ENCODE assay signal across 1 cellular context in genomic region chr7:44490351-44491200, GRCh38.
TF ChIP-seq lines count a peak whose summit lies in the region.

TSS of gene NUDCD3 (minus strand) at chr7:44490658. CDS start at chr7:44490600, 58 bp downstream.

TF ChIP-seq in HepG2, 621 proteins besides CTCF, POLR2A, EP300 and RAD21 (continued from another document and continues in another):
- TF ChIP-seq ZBTB26 (CRISPR knock-in tag; IDR thresholded peaks at IDR 0.05; ENCODE audit: borderline replicate concordance) (0 out of 2 replicates have a peak, but pooled peaks have one; percentile 43), ZNF687 (CRISPR knock-in tag; IDR thresholded peaks at IDR 0.05) (peak; percentile 97), ISX (CRISPR knock-in tag; conservative IDR thresholded peaks at IDR 0.05) (no peak), ZNF800 (CRISPR knock-in tag; IDR thresholded peaks at IDR 0.05) (0 out of 2 replicates have a peak, but pooled peaks have one; percentile 12), CBFB (CRISPR knock-in tag; IDR thresholded peaks at IDR 0.05) (no peak; the same call in 1 of the 2 replicates), SAFB2 (CRISPR knock-in tag; IDR thresholded peaks at IDR 0.05; ENCODE audit: borderline replicate concordance, low read depth) (no peak), AKNA (CRISPR knock-in tag; IDR thresholded peaks at IDR 0.05; ENCODE audit: borderline replicate concordance) (no peak), HES4 (CRISPR knock-in tag; IDR thresholded peaks at IDR 0.05; ENCODE audit: borderline replicate concordance) (peak; percentile 85), ZC3H13 (CRISPR knock-in tag; IDR thresholded peaks at IDR 0.05) (peak; percentile 59), AGO2 (optimal IDR thresholded peaks at IDR 0.05; ENCODE audit: low read depth, low read length) (peak; percentile 80), NRL (CRISPR knock-in tag; IDR thresholded peaks at IDR 0.05; ENCODE audit: borderline replicate concordance) (no peak; the same call in 1 of the 2 replicates), ZFYVE20 (CRISPR knock-in tag; IDR thresholded peaks at IDR 0.05; ENCODE audit: borderline replicate concordance, low read depth) (no peak), NFYC (CRISPR knock-in tag; IDR thresholded peaks at IDR 0.05) (peak; percentile 47; the same call in 1 of the 2 replicates), ZSCAN31 (CRISPR knock-in tag; IDR thresholded peaks at IDR 0.05; ENCODE audit: low read depth) (peak; percentile 84; the same call in 1 of the 2 replicates), NFE2L2 (IDR thresholded peaks at IDR 0.05; ENCODE audit: low read length) (no peak), GPN1 (CRISPR knock-in tag; IDR thresholded peaks at IDR 0.05; ENCODE audit: borderline replicate concordance) (no peak), ZNF24 (IDR thresholded peaks at IDR 0.05) (no peak), ZBTB2 (CRISPR knock-in tag; IDR thresholded peaks at IDR 0.05; ENCODE audit: low read depth) (peak; percentile 69), SP2 (CRISPR knock-in tag; IDR thresholded peaks at IDR 0.05) (peak; percentile 66), ZNF652 (CRISPR knock-in tag; IDR thresholded peaks at IDR 0.05; ENCODE audit: borderline replicate concordance, low read depth) (no peak), MAFK (conservative IDR thresholded peaks at IDR 0.05 in 1 of 2, IDR thresholded peaks at IDR 0.05 in 1 of 2; ENCODE audit: low read length in 2 of 2) (no peak), NFATC3 (CRISPR knock-in tag; IDR thresholded peaks at IDR 0.05) (0 out of 2 replicates have a peak, but pooled peaks have one; percentile 37), ZBTB7B (CRISPR knock-in tag; IDR thresholded peaks at IDR 0.05) (no peak; the same call in 1 of the 2 replicates), TFAP4 (IDR thresholded peaks at IDR 0.05; ENCODE audit: borderline replicate concordance, low read depth) (peak; percentile 16; the same call in 1 of the 2 replicates), HNRNPH1 (optimal IDR thresholded peaks at IDR 0.05; ENCODE audit: low read depth, low read length) (no peak), DRAP1 (CRISPR knock-in tag; IDR thresholded peaks at IDR 0.05) (0 out of 2 replicates have a peak, but pooled peaks have one; percentile 21), ZNF646 (CRISPR knock-in tag; IDR thresholded peaks at IDR 0.05) (peak; percentile 53), ZNF547 (CRISPR knock-in tag; IDR thresholded peaks at IDR 0.05) (peak; percentile 93), ZFP37 (CRISPR knock-in tag; IDR thresholded peaks at IDR 0.05; ENCODE audit: borderline replicate concordance) (no peak), ZNF484 (CRISPR knock-in tag; IDR thresholded peaks at IDR 0.05; ENCODE audit: borderline replicate concordance, low read depth) (no peak; the same call in 1 of the 2 replicates), SOX5 (CRISPR knock-in tag; IDR thresholded peaks at IDR 0.05; ENCODE audit: borderline replicate concordance) (peak; percentile 54; the same call in 1 of the 2 replicates), KDM5B (CRISPR knock-in tag; IDR thresholded peaks at IDR 0.05; ENCODE audit: borderline replicate concordance) (peak; percentile 90), EED (CRISPR knock-in tag; IDR thresholded peaks at IDR 0.05) (peak; percentile 93), ZSCAN20 (CRISPR knock-in tag; IDR thresholded peaks at IDR 0.05; ENCODE audit: borderline replicate concordance) (no peak)
